Comparison of ENCODE assay signal across 8 cellular contexts in genomic region chr1:152047954-152048640, GRCh38. TPM values are rescaled to one million over a fixed set of nuclear protein-coding genes. Genes with fewer than 3 reads are reported as not detected.
DNase-seq lines count a peak whose midpoint lies in the region; ATAC-seq lines count a peak whose summit lies in the region.

No MANE protein-coding gene starts in this region.

- H3K4me1 Mint-ChIP-seq in activated CD8-positive, alpha-beta T cell treated with anti-CD3 and anti-CD28 coated beads, Interleukin-2, amount 10 ng/mL, durations not matched to agents 7 days and 5 days (ENCODE audit: low read depth), result peaks cover 39% of the 10 kb centered on the region

- no peaks in the 10 kb centered on the region for H3K9me3 Mint-ChIP-seq in activated CD8-positive, alpha-beta T cell treated with anti-CD3 and anti-CD28 coated beads, Interleukin-2, amount 10 ng/mL, durations not matched to agents 7 days and 5 days (ENCODE audit: insufficient read depth)

- H3K27ac ChIP-seq in effector memory CD4-positive, alpha-beta T cell (ENCODE audit: insufficient read depth, low read length, poor library complexity, severe bottlenecking), result peak overlapping the region; percentile 87

- no peaks in the 10 kb centered on the region for H3K27me3 ChIP-seq in effector memory CD4-positive, alpha-beta T cell (replicated peaks; ENCODE audit: control insufficient read depth, insufficient read depth, low read length, poor library complexity, severe bottlenecking)

- peak; percentile 88 for ATAC-seq in GM18520 (IDR thresholded peaks at IDR 0.05; ENCODE audit: unreplicated experiment)
- ATAC-seq in HG03060 (IDR thresholded peaks at IDR 0.05; ENCODE audit: low read depth, unreplicated experiment), result peak; percentile 96
- ATAC-seq in activated CD8-positive, alpha-beta T cell treated with anti-CD3 and anti-CD28 coated beads, Interleukin-2, amount 10 ng/mL, durations not matched to agents 7 days and 5 days, result peak; percentile 93

- H3K4me3 Mint-ChIP-seq in activated CD8-positive, alpha-beta T cell treated with anti-CD3 and anti-CD28 coated beads, Interleukin-2, amount 10 ng/mL, durations not matched to agents 7 days and 5 days, result peak overlapping the region; percentile 73

- H3K27me3 Mint-ChIP-seq in activated CD8-positive, alpha-beta T cell treated with anti-CD3 and anti-CD28 coated beads, Interleukin-2, amount 10 ng/mL, durations not matched to agents 7 days and 5 days (ENCODE audit: low read depth), result peaks cover 6% of the 10 kb centered on the region

- H3K27ac Mint-ChIP-seq in activated CD8-positive, alpha-beta T cell treated with anti-CD3 and anti-CD28 coated beads, Interleukin-2, amount 10 ng/mL, durations not matched to agents 7 days and 5 days, result peak overlapping the region; percentile 96

- H3K4me3 ChIP-seq in effector memory CD4-positive, alpha-beta T cell (ENCODE audit: insufficient read depth, low read depth, low read length, poor library complexity, severe bottlenecking), result peak overlapping the region; percentile 10

- peaks cover 21% of the 10 kb centered on the region for H3K4me1 ChIP-seq in effector memory CD4-positive, alpha-beta T cell (ENCODE audit: control insufficient read depth, insufficient read depth, low read length, poor library complexity, severe bottlenecking)

- H3K9me3 ChIP-seq in effector memory CD4-positive, alpha-beta T cell (ENCODE audit: control insufficient read depth, low read length), result no peaks in the 10 kb centered on the region

- CTCF ChIA-PET in activated CD8-positive, alpha-beta T cell treated with anti-CD3 and anti-CD28 coated beads, Interleukin-2, amount 10 ng/mL, durations not matched to agents 7 days and 5 days (lab: Charles Lee), result interaction anchor here (0.5 to 13.2 kb wide), 7 partner anchors 11 to 411 kb away, joined by 3 to 322 read pairs (median 8); partner anchors contain the start of gene S100A11

- no peaks in the 10 kb centered on the region for H3K36me3 Mint-ChIP-seq in activated CD8-positive, alpha-beta T cell treated with anti-CD3 and anti-CD28 coated beads, Interleukin-2, amount 10 ng/mL, durations not matched to agents 7 days and 5 days (ENCODE audit: low read depth)

- DNase-seq in AG08395 (ENCODE audit: low spot score) (peak; percentile 93), NCI-H82 treated with DMSO at 0.1 percent for 48 hours (lab: John Stamatoyannopoulos, UW; ENCODE audit: unreplicated experiment) (peak; percentile 48), mesenteric fat pad (ENCODE audit: low spot score) (peak; percentile 95)
- DNase-seq in activated CD8-positive, alpha-beta T cell treated with anti-CD3 and anti-CD28 coated beads, Interleukin-2, amount 10 ng/mL, durations not matched to agents 7 days and 5 days, result peak; percentile 94
- DNase-seq in effector memory CD4-positive, alpha-beta T cell, result peak; percentile 78 to 85 (median 82)
- DNase-seq in stimulated activated CD8-positive, alpha-beta memory T cell treated with anti-CD3 and anti-CD28 coated beads, Interleukin-15, amount 100 ng/mL, for 1 hour (ENCODE audit: low read depth), result peak; percentile 65

- H3K36me3 ChIP-seq in effector memory CD4-positive, alpha-beta T cell (ENCODE audit: control insufficient read depth, insufficient read depth, low read length), result no peaks in the 10 kb centered on the region

- POLR2A ChIA-PET in activated CD8-positive, alpha-beta T cell treated with anti-CD3 and anti-CD28 coated beads, Interleukin-2, amount 10 ng/mL, durations not matched to agents 7 days and 5 days (lab: Charles Lee), result interaction anchor here (0.6 to 7.1 kb wide), 6 partner anchors 9 to 410 kb away, joined by 3 to 75 read pairs (median 3); partner anchors contain the start of gene S100A11

RNA-seq across cellular contexts. Expression of gene S100A11, which starts 11.3 kb away (rescaled TPM):
- total RNA-seq in activated CD8-positive, alpha-beta T cell treated with anti-CD3 and anti-CD28 coated beads, Interleukin-2, amount 10 ng/mL, durations not matched to agents 7 days and 5 days, result 100 to 1,000 TPM; 269 to 293 TPM
- total RNA-seq in mesenteric fat pad, result 750 TPM

RNA-seq across cellular contexts. Expression of gene TCHHL1, which starts 40.8 kb away (rescaled TPM):
- not detected for total RNA-seq in activated CD8-positive, alpha-beta T cell treated with anti-CD3 and anti-CD28 coated beads, Interleukin-2, amount 10 ng/mL, durations not matched to agents 7 days and 5 days
- 0.42 TPM for total RNA-seq in mesenteric fat pad

RNA-seq across cellular contexts. Expression of gene S100A10, which starts 54.4 kb away (rescaled TPM):
- total RNA-seq in activated CD8-positive, alpha-beta T cell treated with anti-CD3 and anti-CD28 coated beads, Interleukin-2, amount 10 ng/mL, durations not matched to agents 7 days and 5 days, result 100 to 1,000 TPM; 540 to 571 TPM
- 650 TPM for total RNA-seq in mesenteric fat pad

Comparison
In these comparisons a context has a peak if more than half of its experiments do, and no peak if none do; other contexts are left out.
1. Peak in every context shown above with its lines: DNase-seq, ATAC-seq, H3K4me3 ChIP-seq and H3K27ac ChIP-seq.